Comparison of ENCODE assay signal across 15 cellular contexts in genomic region chr17:68707032-68707431, GRCh38.
A peak's percentile ranks its signal among the peaks of the same experiment; 100 is the strongest.
DNase-seq lines count a peak whose midpoint lies in the region; ATAC-seq and TF ChIP-seq lines count a peak whose summit lies in the region.
"Had no signal": no experiment of that assay in that cellular context is flagged by ENCODE, and none has a peak within 500 bp of the region (broad histone marks: within the 10 kb centered on the region; RNA-seq: fewer than 3 reads in every experiment).

No MANE protein-coding gene starts in this region.

- H2BK5ac ChIP-seq in mesenchymal stem cell (ENCODE audit: low read depth, low read length, poor library complexity, severe bottlenecking), result no peak overlapping the region

- no peak for ATAC-seq in naive thymus-derived CD8-positive, alpha-beta T cell

- H3K4ac ChIP-seq in mesenchymal stem cell (ENCODE audit: low read depth in 1 of 2, low read length in 2 of 2), result no peak overlapping the region

- H2BK15ac ChIP-seq in mesenchymal stem cell (ENCODE audit: low read depth, poor library complexity, severe bottlenecking), result no peak overlapping the region

- H4K8ac ChIP-seq in mesenchymal stem cell (ENCODE audit: low read length), result peak overlapping the region; percentile 9

- no peak overlapping the region for H3K27ac ChIP-seq in mesenchymal stem cell (ENCODE audit: low read length, poor library complexity, severe bottlenecking)
- H3K27ac ChIP-seq: SJSA1 had no signal

- no peaks in the 10 kb centered on the region for H3K4me1 ChIP-seq in mesenchymal stem cell (ENCODE audit: control insufficient read depth, insufficient read depth, low read depth, low read length)
- H3K4me1 ChIP-seq: pancreas had no signal

- H3K36me3 ChIP-seq in MG63, result no peaks in the 10 kb centered on the region
- H3K36me3 ChIP-seq in mesenchymal stem cell (ENCODE audit: control insufficient read depth in 1 of 2, insufficient read depth in 2 of 2, low read depth in 1 of 2, low read length in 2 of 2), result no peaks in the 10 kb centered on the region
- H3K36me3 ChIP-seq: pancreas, SJSA1 had no signal

- CTCF ChIA-PET in activated naive CD4-positive, alpha-beta T cell treated with anti-CD3 and anti-CD28 coated beads for 36 hours (lab: Charles Lee), result interaction anchor here (0.5 kb wide), 1 partner anchor 93 kb away, joined by 4 read pairs; no protein-coding TSS in a partner anchor

- no peaks in the 10 kb centered on the region for H3K36me3 Mint-ChIP-seq in activated naive CD4-positive, alpha-beta T cell treated with anti-CD3 and anti-CD28 coated beads for 36 hours (ENCODE audit: low read depth)
- H3K36me3 Mint-ChIP-seq in naive thymus-derived CD8-positive, alpha-beta T cell, result no peaks in the 10 kb centered on the region
- H3K36me3 Mint-ChIP-seq: activated naive CD8-positive, alpha-beta T cell treated with anti-CD3 and anti-CD28 coated beads for 36 hours had no signal

- H3K18ac ChIP-seq in mesenchymal stem cell (ENCODE audit: low read depth in 1 of 2, low read length in 2 of 2), result peak overlapping the region in 1 of 2 experiments; percentile 21

- H3K23ac ChIP-seq in mesenchymal stem cell (ENCODE audit: low read length in 2 of 2), result no peak overlapping the region

- no peak overlapping the region for H3K4me3 Mint-ChIP-seq in activated naive CD4-positive, alpha-beta T cell treated with anti-CD3 and anti-CD28 coated beads for 36 hours
- H3K4me3 Mint-ChIP-seq in naive thymus-derived CD8-positive, alpha-beta T cell, result no peak overlapping the region
- H3K4me3 Mint-ChIP-seq: activated naive CD8-positive, alpha-beta T cell treated with anti-CD3 and anti-CD28 coated beads for 36 hours had no signal

- intact Hi-C loops in activated naive CD4-positive, alpha-beta T cell treated with anti-CD3 and anti-CD28 coated beads for 36 hours (cut with micrococcal nuclease), result no loop called here

- H3K4me3 ChIP-seq in AG10803 (ENCODE audit: low read length) (peak overlapping the region; percentile 23; the same call in 1 of the 2 replicates), MG63 (no peak overlapping the region), epithelial cell of esophagus (ENCODE audit: low read length) (no peak overlapping the region), mesenchymal stem cell (ENCODE audit: insufficient read depth in 1 of 2, low read depth in 1 of 2, low read length in 2 of 2) (peak overlapping the region in 1 of 2 experiments; percentile 63)
- H3K4me3 ChIP-seq: lung, pancreas, SJSA1 had no signal

- H2AK5ac ChIP-seq in mesenchymal stem cell (ENCODE audit: low read length, severe bottlenecking), result no peak overlapping the region

- H3K4me1 Mint-ChIP-seq in activated naive CD4-positive, alpha-beta T cell treated with anti-CD3 and anti-CD28 coated beads for 36 hours (ENCODE audit: low read depth), result no peaks in the 10 kb centered on the region
- no peaks in the 10 kb centered on the region for H3K4me1 Mint-ChIP-seq in naive thymus-derived CD8-positive, alpha-beta T cell
- H3K4me1 Mint-ChIP-seq: activated naive CD8-positive, alpha-beta T cell treated with anti-CD3 and anti-CD28 coated beads for 36 hours had no signal

- no peak for TF ChIP-seq CTCF in AG10803 (conservative IDR thresholded peaks at IDR 0.05; ENCODE audit: low read length)
- TF ChIP-seq CTCF in epithelial cell of esophagus (IDR thresholded peaks at IDR 0.05; ENCODE audit: insufficient read depth, low read depth, low read length, missing control alignments), result no peak

- H3K4me2 ChIP-seq in mesenchymal stem cell (ENCODE audit: low read length, poor library complexity, severe bottlenecking), result no peak overlapping the region

- H3K27me3 ChIP-seq in MG63 (no peaks in the 10 kb centered on the region), mesenchymal stem cell (ENCODE audit: control insufficient read depth in 1 of 2, insufficient read depth in 1 of 2, low read length in 2 of 2) (peaks cover 0 to 13% of the 10 kb centered on the region in 2 experiments)
- H3K27me3 ChIP-seq: pancreas, SJSA1 had no signal

- WGBS in mesenchymal stem cell, result 79% methylated on average over 4 of the region's 4 CpGs

- H3K9me3 Mint-ChIP-seq in activated naive CD4-positive, alpha-beta T cell treated with anti-CD3 and anti-CD28 coated beads for 36 hours, result no peaks in the 10 kb centered on the region
- H3K9me3 Mint-ChIP-seq in naive thymus-derived CD8-positive, alpha-beta T cell, result peaks cover 0 to 13% (median 0%) of the 10 kb centered on the region in 9 donors
- H3K9me3 Mint-ChIP-seq: activated naive CD8-positive, alpha-beta T cell treated with anti-CD3 and anti-CD28 coated beads for 36 hours had no signal

- H3K27ac Mint-ChIP-seq in activated naive CD4-positive, alpha-beta T cell treated with anti-CD3 and anti-CD28 coated beads for 36 hours, result no peak overlapping the region
- peak overlapping the region in 1 of 10 donors; percentile 54 for H3K27ac Mint-ChIP-seq in naive thymus-derived CD8-positive, alpha-beta T cell
- H3K27ac Mint-ChIP-seq: activated naive CD8-positive, alpha-beta T cell treated with anti-CD3 and anti-CD28 coated beads for 36 hours had no signal

- no peak overlapping the region for H2AFZ ChIP-seq in mesenchymal stem cell (ENCODE audit: low read depth, low read length)

- H3K9ac ChIP-seq in mesenchymal stem cell (ENCODE audit: low read length), result peak overlapping the region; percentile 87

- POLR2A ChIA-PET in naive thymus-derived CD8-positive, alpha-beta T cell (lab: Charles Lee), result no interaction called here

- DNase-seq in AG10803 (ENCODE audit: low read depth), result peak; percentile 86
- peak; percentile 19 for DNase-seq in MG63
- DNase-seq in epithelial cell of esophagus (ENCODE audit: low read depth), result peak; percentile 76
- peak; percentile 55 for DNase-seq in mesenchymal stem cell
- no peak for DNase-seq in DMS79 treated with DMSO at 0.1 percent for 48 hours (lab: John Stamatoyannopoulos, UW)
- DNase-seq in HPDE6-E6E7 (ENCODE audit: extremely low spot score), result no peak
- DNase-seq in activated naive CD4-positive, alpha-beta T cell treated with anti-CD3 and anti-CD28 coated beads for 36 hours, result no peak
- no peak for DNase-seq in naive thymus-derived CD8-positive, alpha-beta T cell
- DNase-seq: activated CD8-positive, alpha-beta memory T cell treated with anti-CD3 and anti-CD28 coated beads, Interleukin-2, amount 50 U/mL, for 4 hours; activated naive CD8-positive, alpha-beta T cell treated with anti-CD3 and anti-CD28 coated beads for 36 hours; NCI-H1436; NCI-H748 treated with DMSO at 0.1 percent for 48 hours; pancreas had no signal

- no peak overlapping the region for H4K91ac ChIP-seq in mesenchymal stem cell (ENCODE audit: low read length)

- H3K27me3 Mint-ChIP-seq in activated naive CD4-positive, alpha-beta T cell treated with anti-CD3 and anti-CD28 coated beads for 36 hours (ENCODE audit: low read depth), result peaks cover 5% of the 10 kb centered on the region
- peaks cover 6 to 33% (median 22%) of the 10 kb centered on the region in 5 donors for H3K27me3 Mint-ChIP-seq in naive thymus-derived CD8-positive, alpha-beta T cell

- H3K9me3 ChIP-seq in MG63, result no peaks in the 10 kb centered on the region
- no peaks in the 10 kb centered on the region for H3K9me3 ChIP-seq in mesenchymal stem cell (ENCODE audit: control insufficient read depth, low read length)
- H3K9me3 ChIP-seq: pancreas, SJSA1 had no signal

- peak overlapping the region in 1 of 2 experiments; percentile 26 for H3K14ac ChIP-seq in mesenchymal stem cell (ENCODE audit: low read length in 2 of 2)

- no peaks in the 10 kb centered on the region for H3K79me1 ChIP-seq in mesenchymal stem cell (replicated peaks; ENCODE audit: low read length, poor library complexity, severe bottlenecking)

- H2BK12ac ChIP-seq in mesenchymal stem cell (ENCODE audit: low read length in 2 of 2), result no peak overlapping the region

- H2BK120ac ChIP-seq in mesenchymal stem cell (ENCODE audit: low read depth, low read length), result no peak overlapping the region

Comparison
In these comparisons a context has a peak if more than half of its experiments do, and no peak if none do; other contexts are left out.
1. DNase-seq: peak in AG10803 (single experiment), MG63 (single experiment), epithelial cell of esophagus (single experiment) and mesenchymal stem cell (single experiment); none in DMS79 treated with DMSO at 0.1 percent for 48 hours (single experiment), HPDE6-E6E7 (single experiment), activated naive CD4-positive, alpha-beta T cell treated with anti-CD3 and anti-CD28 coated beads for 36 hours (single experiment) and naive thymus-derived CD8-positive, alpha-beta T cell (0 of 10).